ENCODE assay signal across 8 cellular contexts in genomic region chr10:62242965-62243646, GRCh38. TPM values are rescaled to one million over a fixed set of nuclear protein-coding genes. Genes with fewer than 3 reads are reported as not detected.
A peak's percentile ranks its signal among the peaks of the same experiment; 100 is the strongest.
DNase-seq lines count a peak whose midpoint lies in the region; ATAC-seq and TF ChIP-seq lines count a peak whose summit lies in the region.
"Not testable (repeated sequence)": the region's sequence is repeated elsewhere in the genome, so short reads cannot be mapped to it uniquely, and the experiment has no call there.

No MANE protein-coding gene starts in this region.

- WGBS in GM23248 (ENCODE audit: low coverage in 1 of 2, low lambda C conversion rate in 2 of 2, missing lambda C conversion rate in 2 of 2), 2 experiments, result 46 to 52% methylated on average over 4 of the region's 4 CpGs

- H3K4me1 Mint-ChIP-seq in activated naive CD4-positive, alpha-beta T cell treated with anti-CD3 and anti-CD28 coated beads, Interleukin-2, amount 50 U/mL, for 24 hours, result peaks cover 44% of the 10 kb centered on the region
- H3K4me1 Mint-ChIP-seq in naive B cell, result peaks cover 18 to 61% (median 29%) of the 10 kb centered on the region in 3 donors

- H3K9ac ChIP-seq in GM23248, result peak overlapping the region; percentile 59

- not testable (repeated sequence) for H3K9me3 Mint-ChIP-seq in activated naive CD4-positive, alpha-beta T cell treated with anti-CD3 and anti-CD28 coated beads, Interleukin-2, amount 50 U/mL, for 24 hours; naive B cell

- ATAC-seq in GM18498 (IDR thresholded peaks at IDR 0.05; ENCODE audit: unreplicated experiment) (peak; percentile 83), HG03469 (IDR thresholded peaks at IDR 0.05; ENCODE audit: unreplicated experiment) (peak; percentile 76)
- ATAC-seq in naive B cell (ENCODE audit: low read depth in 2 of 2), result not testable (repeated sequence)

- peak overlapping the region; percentile 92 for H3K4me2 ChIP-seq in GM23248 (ENCODE audit: unreplicated experiment)

- not testable (repeated sequence) for H3K36me3 ChIP-seq in GM23248 (ENCODE audit: low read depth); Peyer's patch

- H3K4me3 Mint-ChIP-seq in activated naive CD4-positive, alpha-beta T cell treated with anti-CD3 and anti-CD28 coated beads, Interleukin-2, amount 50 U/mL, for 24 hours, result peak overlapping the region; percentile 19
- peak overlapping the region; percentile 52 to 86 (median 72) for H3K4me3 Mint-ChIP-seq in naive B cell

- in situ Hi-C loops in GM23248 (cut with MboI), result loop anchor here (10.0 to 25.0 kb wide), 3 partner anchors 198 to 481 kb away; partner anchors contain the start of gene ARID5B

- not testable (repeated sequence) for H3K79me2 ChIP-seq in GM23248 (ENCODE audit: insufficient read depth)

- not testable (repeated sequence) for H3K27me3 Mint-ChIP-seq in activated naive CD4-positive, alpha-beta T cell treated with anti-CD3 and anti-CD28 coated beads, Interleukin-2, amount 50 U/mL, for 24 hours; naive B cell

- TF ChIP-seq POLR2A in Peyer's patch (IDR thresholded peaks at IDR 0.05), result not testable (repeated sequence)

- TF ChIP-seq CTCF in 22Rv1 (IDR thresholded peaks at IDR 0.05); Peyer's patch (IDR thresholded peaks at IDR 0.05); fibroblast of villous mesenchyme (IDR thresholded peaks at IDR 0.05; ENCODE audit: insufficient read depth, low read depth, low read length): not testable (repeated sequence)

- not testable (repeated sequence) for H4K20me1 ChIP-seq in GM23248 (ENCODE audit: insufficient read depth)

- H3K27ac Mint-ChIP-seq in activated naive CD4-positive, alpha-beta T cell treated with anti-CD3 and anti-CD28 coated beads, Interleukin-2, amount 50 U/mL, for 24 hours, result peak overlapping the region; percentile 89
- peak overlapping the region; percentile 91 to 98 (median 97) for H3K27ac Mint-ChIP-seq in naive B cell

- not testable (repeated sequence) for H3K9me2 ChIP-seq in GM23248 (ENCODE audit: insufficient read depth)

- H3K27ac ChIP-seq in 22Rv1, result peak overlapping the region; percentile 39
- H3K27ac ChIP-seq in GM23248, result peak overlapping the region; percentile 46
- peak overlapping the region; percentile 19 to 64 (median 58) for H3K27ac ChIP-seq in Peyer's patch

- H2AFZ ChIP-seq in GM23248, result peak overlapping the region; percentile 33; the same call in 1 of the 2 replicates

- H3K9me3 ChIP-seq in GM23248 (ENCODE audit: low read depth); Peyer's patch: not testable (repeated sequence)

- not testable (repeated sequence) for H3K27me3 ChIP-seq in GM23248 (replicated peaks; ENCODE audit: insufficient read depth); Peyer's patch

- H3F3A ChIP-seq in GM23248 (ENCODE audit: insufficient read depth), result not testable (repeated sequence)

- H3K4me1 ChIP-seq in GM23248 (ENCODE audit: insufficient read depth), result peaks cover 39% of the 10 kb centered on the region
- H3K4me1 ChIP-seq in Peyer's patch, result not testable (repeated sequence)

- H3K36me3 Mint-ChIP-seq in activated naive CD4-positive, alpha-beta T cell treated with anti-CD3 and anti-CD28 coated beads, Interleukin-2, amount 50 U/mL, for 24 hours; naive B cell: not testable (repeated sequence)

- peak overlapping the region; percentile 74 for H3K4me3 ChIP-seq in GM23248
- not testable (repeated sequence) for H3K4me3 ChIP-seq in Peyer's patch
- H3K4me3 ChIP-seq in fibroblast of villous mesenchyme (ENCODE audit: low read depth, low read length), result peak overlapping the region; percentile 62

- peak; percentile 96 for DNase-seq in GM23248
- not testable (repeated sequence) for DNase-seq in Peyer's patch, naive B cell
- DNase-seq in fibroblast of villous mesenchyme (ENCODE audit: low read depth), result peak; percentile 98

RNA-seq across cellular contexts. Expression of gene RTKN2, which starts 25.5 kb away (rescaled TPM):
- under 0.01 and 0.11 TPM in 2 replicates for total RNA-seq in GM23248 (2014; rRNA removed; shearing (Covaris generic))
- 0.15 and 0.41 TPM in 2 replicates for polyA plus RNA-seq in GM23248 (2016; fragmentation: Nextera tagmentation; extraction: Ambion mirVana)
- 1 to 10 TPM; 1.3 to 5.8 (median 1.7) TPM for total RNA-seq in Peyer's patch
- total RNA-seq in fibroblast of villous mesenchyme, result 8.7 and 15.1 TPM in 2 replicates
- polyA plus RNA-seq in naive B cell (ENCODE audit: low read depth in 6 of 6), result under 1 TPM; 0.04 to 0.73 (median 0.17) TPM
